10 cellular contexts compared by ENCODE assay signal in the genomic region with DNA sequence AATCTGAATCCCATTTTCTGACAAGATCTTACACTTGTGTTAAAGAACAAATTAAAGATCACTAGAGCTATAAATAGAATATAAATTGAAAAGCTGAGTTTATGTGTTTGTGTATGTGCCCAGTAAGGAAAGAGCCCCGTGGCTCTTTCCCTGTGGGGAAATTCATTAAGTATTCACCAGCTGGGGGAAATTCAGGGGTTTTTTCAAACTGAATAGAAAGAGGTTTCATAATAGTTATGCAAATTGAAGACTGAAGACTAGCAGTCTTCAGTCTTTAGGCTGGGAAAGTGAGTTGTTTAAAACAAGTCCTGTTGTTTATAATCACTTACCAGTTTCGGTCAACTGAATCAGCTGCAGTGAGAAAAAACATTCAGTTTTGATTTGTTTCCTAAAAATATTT. TPM values are rescaled to one million over a fixed set of nuclear protein-coding genes. Genes with fewer than 3 reads are reported as not detected.
DNase-seq lines count a peak whose midpoint lies in the region; ATAC-seq and TF ChIP-seq lines count a peak whose summit lies in the region.
"Had no signal": no experiment of that assay in that cellular context is flagged by ENCODE, and none has a peak within 500 bp of the region (broad histone marks: within the 10 kb centered on the region; RNA-seq: fewer than 3 reads in every experiment).

No MANE protein-coding gene starts in this region.

- H3K36me3 ChIP-seq in suprapubic skin (no peaks in the 10 kb centered on the region), upper lobe of left lung (no peaks in the 10 kb centered on the region)
- H3K36me3 ChIP-seq: stomach had no signal

- in situ Hi-C loops in ACHN (cut with HindIII; ENCODE audit: low pct_ligation_motif_present, low pct_unique_long_range_greater_than_20kb, low sequenced_read_pairs): no loop called here

- TF ChIP-seq POLR2A in suprapubic skin (IDR thresholded peaks at IDR 0.05) (no peak), upper lobe of left lung (IDR thresholded peaks at IDR 0.05) (no peak)

- TF ChIP-seq CTCF in WTC11 (IDR thresholded peaks at IDR 0.05) (no peak), suprapubic skin (IDR thresholded peaks at IDR 0.05) (no peak), upper lobe of left lung (IDR thresholded peaks at IDR 0.05) (no peak)

- H3K4me1 ChIP-seq in suprapubic skin (no peaks in the 10 kb centered on the region), upper lobe of left lung (peaks cover 4 to 26% (median 11%) of the 10 kb centered on the region in 4 donors)

- H3K36me3 Mint-ChIP-seq in WTC11: peaks cover 23% of the 10 kb centered on the region

- no peaks in the 10 kb centered on the region for H3K27me3 ChIP-seq in suprapubic skin
- H3K27me3 ChIP-seq in upper lobe of left lung: no peaks in the 10 kb centered on the region

- H3K9me3 ChIP-seq in suprapubic skin (no peaks in the 10 kb centered on the region), upper lobe of left lung (no peaks in the 10 kb centered on the region)
- H3K9me3 ChIP-seq: stomach had no signal

- H3K27ac ChIP-seq in suprapubic skin: no peak overlapping the region
- no peak overlapping the region for H3K27ac ChIP-seq in upper lobe of left lung
- H3K27ac ChIP-seq: stomach had no signal

- H3K9me3 Mint-ChIP-seq in WTC11: peaks cover 32% of the 10 kb centered on the region

- peak overlapping the region; percentile 95; the same call in 1 of the 2 replicates for H3K27ac Mint-ChIP-seq in WTC11

- ATAC-seq in GM18511 (IDR thresholded peaks at IDR 0.05; ENCODE audit: unreplicated experiment) (peak; percentile 85), GM21367 (IDR thresholded peaks at IDR 0.05; ENCODE audit: unreplicated experiment) (peak; percentile 80), HG03097 (IDR thresholded peaks at IDR 0.05; ENCODE audit: low FRiP score, unreplicated experiment) (peak; percentile 61), WTC11 (no peak; the same call in 1 of the 2 replicates), upper lobe of left lung (ENCODE audit: low FRiP score in 2 of 2) (no peak)

- H3K4me3 Mint-ChIP-seq in WTC11: no peak overlapping the region

- TF ChIP-seq EP300 in suprapubic skin (IDR thresholded peaks at IDR 0.05) (no peak), upper lobe of left lung (IDR thresholded peaks at IDR 0.05) (no peak)

- CTCF ChIA-PET in WTC11 (lab: Charles Lee): interaction anchor here (1.5 kb wide), 1 partner anchor 252 kb away, joined by 5 read pairs; no protein-coding TSS in a partner anchor

- DNase-seq in WTC11 (ENCODE audit: low spot score): no peak
- no peak for DNase-seq in suprapubic skin (ENCODE audit: low spot score in 2 of 2)
- DNase-seq in upper lobe of left lung: no peak
- no peak for DNase-seq in activated CD4-positive, CD25-positive, alpha-beta regulatory T cell (lab: John Stamatoyannopoulos, UW)
- DNase-seq in ACHN: no peak
- DNase-seq: kidney, stomach had no signal

- H3K4me1 Mint-ChIP-seq in WTC11: peaks cover 75% of the 10 kb centered on the region

- POLR2A ChIA-PET in WTC11 (lab: Charles Lee): no interaction called here

- WGBS in suprapubic skin: 52% methylated on average over 2 of the region's 2 CpGs
- WGBS in upper lobe of left lung, 2 donors: 30 to 33% methylated on average over 2 of the region's 2 CpGs

- H3K27me3 Mint-ChIP-seq in WTC11 (ENCODE audit: low read depth): peaks cover 4% of the 10 kb centered on the region; the same call in 1 of the 2 replicates

- H3K4me3 ChIP-seq in suprapubic skin (no peak overlapping the region), upper lobe of left lung (no peak overlapping the region)
- H3K4me3 ChIP-seq: stomach had no signal

TF ChIP-seq in WTC11, 78 proteins besides CTCF, POLR2A, EP300 and RAD21:
- TF ChIP-seq, protein P1, sequence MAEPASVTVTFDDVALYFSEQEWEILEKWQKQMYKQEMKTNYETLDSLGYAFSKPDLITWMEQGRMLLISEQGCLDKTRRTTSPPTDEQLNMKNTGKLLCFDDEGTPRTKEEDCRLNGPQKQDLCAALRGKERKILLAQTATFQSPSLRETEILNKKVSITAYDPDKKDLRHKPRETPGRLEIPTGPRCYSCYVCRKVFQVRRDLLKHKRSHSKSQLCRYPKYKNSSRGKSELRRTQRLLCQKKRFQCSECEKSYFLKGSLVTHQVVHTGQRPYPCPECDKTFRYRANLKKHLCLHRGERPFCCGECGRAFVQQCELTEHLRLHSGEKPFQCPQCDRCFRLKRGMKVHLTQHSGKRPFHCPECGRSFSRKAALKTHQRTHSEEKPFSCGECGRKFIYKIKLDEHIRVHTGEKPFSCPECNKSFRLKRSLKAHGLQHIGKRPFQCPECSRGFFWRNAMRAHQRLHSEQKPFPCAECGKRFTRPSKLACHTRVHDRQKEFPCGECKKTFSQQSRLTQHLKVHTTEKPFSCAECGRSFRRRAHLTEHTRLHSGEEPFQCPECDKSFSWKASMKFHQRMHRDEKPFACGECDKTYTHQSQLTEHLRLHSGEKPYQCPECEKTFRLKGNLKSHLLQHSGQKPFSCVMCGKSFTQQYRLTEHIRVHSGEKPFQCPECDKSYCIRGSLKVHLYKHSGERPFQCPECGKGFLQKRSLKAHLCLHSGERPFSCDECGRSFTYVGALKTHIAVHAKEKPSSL (CRISPR knock-in tag; conservative IDR thresholded peaks at IDR 0.05): no peak
- no peak for TF ChIP-seq NFATC4 (CRISPR knock-in tag; IDR thresholded peaks at IDR 0.05)
- TF ChIP-seq ESRRA (CRISPR knock-in tag; IDR thresholded peaks at IDR 0.05; ENCODE audit: borderline replicate concordance): no peak
- TF ChIP-seq, protein P2, sequence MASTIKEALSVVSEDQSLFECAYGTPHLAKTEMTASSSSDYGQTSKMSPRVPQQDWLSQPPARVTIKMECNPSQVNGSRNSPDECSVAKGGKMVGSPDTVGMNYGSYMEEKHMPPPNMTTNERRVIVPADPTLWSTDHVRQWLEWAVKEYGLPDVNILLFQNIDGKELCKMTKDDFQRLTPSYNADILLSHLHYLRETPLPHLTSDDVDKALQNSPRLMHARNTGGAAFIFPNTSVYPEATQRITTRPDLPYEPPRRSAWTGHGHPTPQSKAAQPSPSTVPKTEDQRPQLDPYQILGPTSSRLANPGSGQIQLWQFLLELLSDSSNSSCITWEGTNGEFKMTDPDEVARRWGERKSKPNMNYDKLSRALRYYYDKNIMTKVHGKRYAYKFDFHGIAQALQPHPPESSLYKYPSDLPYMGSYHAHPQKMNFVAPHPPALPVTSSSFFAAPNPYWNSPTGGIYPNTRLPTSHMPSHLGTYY (CRISPR knock-in tag; IDR thresholded peaks at IDR 0.05): no peak
- TF ChIP-seq, protein P3, sequence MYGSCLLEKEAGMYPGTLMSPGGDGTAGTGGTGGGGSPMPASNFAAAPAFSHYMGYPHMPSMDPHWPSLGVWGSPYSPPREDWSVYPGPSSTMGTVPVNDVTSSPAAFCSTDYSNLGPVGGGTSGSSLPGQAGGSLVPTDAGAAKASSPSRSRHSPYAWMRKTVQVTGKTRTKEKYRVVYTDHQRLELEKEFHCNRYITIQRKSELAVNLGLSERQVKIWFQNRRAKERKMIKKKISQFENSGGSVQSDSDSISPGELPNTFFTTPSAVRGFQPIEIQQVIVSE (CRISPR knock-in tag; IDR thresholded peaks at IDR 0.05; ENCODE audit: borderline replicate concordance): no peak
- no peak for TF ChIP-seq SMAD4 (CRISPR knock-in tag; IDR thresholded peaks at IDR 0.05)
- TF ChIP-seq, protein P4, sequence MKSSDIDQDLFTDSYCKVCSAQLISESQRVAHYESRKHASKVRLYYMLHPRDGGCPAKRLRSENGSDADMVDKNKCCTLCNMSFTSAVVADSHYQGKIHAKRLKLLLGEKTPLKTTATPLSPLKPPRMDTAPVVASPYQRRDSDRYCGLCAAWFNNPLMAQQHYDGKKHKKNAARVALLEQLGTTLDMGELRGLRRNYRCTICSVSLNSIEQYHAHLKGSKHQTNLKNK (CRISPR knock-in tag; IDR thresholded peaks at IDR 0.05): no peak
- TF ChIP-seq, protein P5, sequence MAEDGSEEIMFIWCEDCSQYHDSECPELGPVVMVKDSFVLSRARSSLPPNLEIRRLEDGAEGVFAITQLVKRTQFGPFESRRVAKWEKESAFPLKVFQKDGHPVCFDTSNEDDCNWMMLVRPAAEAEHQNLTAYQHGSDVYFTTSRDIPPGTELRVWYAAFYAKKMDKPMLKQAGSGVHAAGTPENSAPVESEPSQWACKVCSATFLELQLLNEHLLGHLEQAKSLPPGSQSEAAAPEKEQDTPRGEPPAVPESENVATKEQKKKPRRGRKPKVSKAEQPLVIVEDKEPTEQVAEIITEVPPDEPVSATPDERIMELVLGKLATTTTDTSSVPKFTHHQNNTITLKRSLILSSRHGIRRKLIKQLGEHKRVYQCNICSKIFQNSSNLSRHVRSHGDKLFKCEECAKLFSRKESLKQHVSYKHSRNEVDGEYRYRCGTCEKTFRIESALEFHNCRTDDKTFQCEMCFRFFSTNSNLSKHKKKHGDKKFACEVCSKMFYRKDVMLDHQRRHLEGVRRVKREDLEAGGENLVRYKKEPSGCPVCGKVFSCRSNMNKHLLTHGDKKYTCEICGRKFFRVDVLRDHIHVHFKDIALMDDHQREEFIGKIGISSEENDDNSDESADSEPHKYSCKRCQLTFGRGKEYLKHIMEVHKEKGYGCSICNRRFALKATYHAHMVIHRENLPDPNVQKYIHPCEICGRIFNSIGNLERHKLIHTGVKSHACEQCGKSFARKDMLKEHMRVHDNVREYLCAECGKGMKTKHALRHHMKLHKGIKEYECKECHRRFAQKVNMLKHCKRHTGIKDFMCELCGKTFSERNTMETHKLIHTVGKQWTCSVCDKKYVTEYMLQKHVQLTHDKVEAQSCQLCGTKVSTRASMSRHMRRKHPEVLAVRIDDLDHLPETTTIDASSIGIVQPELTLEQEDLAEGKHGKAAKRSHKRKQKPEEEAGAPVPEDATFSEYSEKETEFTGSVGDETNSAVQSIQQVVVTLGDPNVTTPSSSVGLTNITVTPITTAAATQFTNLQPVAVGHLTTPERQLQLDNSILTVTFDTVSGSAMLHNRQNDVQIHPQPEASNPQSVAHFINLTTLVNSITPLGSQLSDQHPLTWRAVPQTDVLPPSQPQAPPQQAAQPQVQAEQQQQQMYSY (CRISPR knock-in tag; IDR thresholded peaks at IDR 0.05): no peak
TF ChIP-seq in WTC11: peak in this region for 0.

RNA-seq across cellular contexts. Expression of a gene that starts 11.3 kb away (rescaled TPM):
- total RNA-seq in WTC11 (2021): 0.25 to 0.46 TPM (median 0.31 TPM) in 3 replicates
- total RNA-seq in suprapubic skin: 1 to 10 TPM in 3 of 4 donors, under 1 TPM in 1; 0.86 to 9.5 (median 4.2) TPM
- 100 to 1,000 TPM in 5 of 6 donors, 10 to 100 TPM in 1; 90.9 to 216 (median 183) TPM for total RNA-seq in upper lobe of left lung

RNA-seq across cellular contexts. Expression of a gene that starts 29.2 kb away (rescaled TPM):
- 0.07 TPM in 1 of 3 replicates, not detected in the others for total RNA-seq in WTC11 (2021)
- 1 to 10 TPM in 1 of 4 donors, under 1 TPM in 1, not detected in 2; 0.48 to 2.3 TPM for total RNA-seq in suprapubic skin
- total RNA-seq in upper lobe of left lung: 10 to 100 TPM in 3 of 6 donors, 1 to 10 TPM in 3; 4.0 to 35.6 (median 8.6) TPM

RNA-seq across cellular contexts. Expression of a gene that starts 40.0 kb away (rescaled TPM):
- total RNA-seq in WTC11 (2021) (not detected in 3 replicates), suprapubic skin (not detected), upper lobe of left lung (1 to 10 TPM in 1 of 6 donors, not detected in 5; 9.4 TPM)
- total RNA-seq: stomach had no signal

Comparison
In these comparisons a context has a peak if more than half of its experiments do, and no peak if none do; other contexts are left out.
1. ATAC-seq: peak in GM18511 (single experiment), GM21367 (single experiment) and HG03097 (single experiment); none in WTC11 (single experiment) and upper lobe of left lung (0 of 2).
2. RNA of a gene that starts 11.3 kb away (total RNA-seq): 90.9 to 216 TPM in upper lobe of left lung; 0.86 to 9.5 TPM in suprapubic skin and 0.25 to 0.46 TPM in WTC11; every median in the first group is over 4 times any median in the second.